Comparison of ENCODE assay signal across 32 cellular contexts in the genomic region with DNA sequence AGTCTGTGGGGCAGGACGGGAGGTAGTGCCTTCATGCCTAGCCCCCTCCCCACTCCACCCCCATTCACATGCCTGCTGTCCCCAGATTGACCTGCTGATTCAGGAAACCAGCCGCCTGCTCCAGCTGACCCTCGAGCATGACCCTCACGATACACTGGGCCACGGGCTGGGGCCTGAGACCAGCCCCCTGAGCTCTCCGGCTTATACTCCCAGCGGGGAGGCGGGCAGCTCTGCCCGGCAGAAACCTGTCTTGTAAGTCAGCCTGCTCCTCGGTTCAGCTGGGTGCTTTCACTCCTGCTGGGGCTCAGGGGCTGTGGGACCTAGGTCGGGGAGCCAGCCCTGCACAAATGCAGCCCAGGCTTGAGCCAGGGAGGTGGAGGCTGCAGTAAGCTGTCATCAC.
"Had no signal": no experiment of that assay in that cellular context is flagged by ENCODE, and none has a peak within 500 bp of the region (broad histone marks: within the 10 kb centered on the region; RNA-seq: fewer than 3 reads in every experiment).

No MANE protein-coding gene starts in this region.

- H3K9me3 Mint-ChIP-seq: activated B cell treated with CpG ODN at 0.5 μM for 24 hours; activated CD8-positive, alpha-beta T cell treated with anti-CD3 and anti-CD28 coated beads for 36 hours; activated T-cell treated with anti-CD3 and anti-CD28 coated beads, Interleukin-2, amount 50 U/mL, for 4 hours; activated T-helper 17 cell treated with anti-CD3 and anti-CD28 coated beads, Interleukin-2, amount 50 U/mL, for 72 hours; central memory CD8-positive, alpha-beta T cell; dendritic cell treated with granulocyte-macrophage colony-stimulating factor and Interleukin-4, amounts not matched to agents 40 ng/mL and 50 ng/mL, for 4 days; endodermal cell; T-helper 2 cell treated with Interferon-gamma antibody and Interleukin-4, amounts not matched to agents 5 μg/mL and 100 μg/mL, for 36 hours had no signal

- H3K4me1 ChIP-seq: esophagus muscularis mucosa had no signal

- DNase-seq: activated B cell treated with CpG ODN at 0.5 μM for 24 hours; activated CD4-positive, alpha-beta T cell treated with anti-CD3 and anti-CD28 coated beads for 48 hours; activated CD4-positive, alpha-beta T cell treated with anti-CD3 and anti-CD28 coated beads, Interleukin-2, amount 50 U/mL, for 1 hour; activated CD4-positive, alpha-beta T cell treated with anti-CD3 and anti-CD28 coated beads, Interleukin-2, amount 50 U/mL, for 48 hours; activated CD8-positive, alpha-beta memory T cell treated with anti-CD3 and anti-CD28 coated beads for 24 hours; activated CD8-positive, alpha-beta T cell treated with anti-CD3 and anti-CD28 coated beads for 36 hours; activated effector memory CD4-positive, alpha-beta T cell treated with Interleukin-2 at 50 U/mL for 16 hours; activated gamma-delta T cell treated with Interleukin-2 at 50 U/mL for 16 hours; activated naive CD4-positive, alpha-beta T cell treated with anti-CD3 and anti-CD28 coated beads, Interleukin-2, amount 50 U/mL, for 16 hours; activated naive CD4-positive, alpha-beta T cell treated with Interleukin-2 at 50 U/mL for 16 hours; activated T-cell treated with anti-CD3 and anti-CD28 coated beads, Interleukin-2, amount 50 U/mL, for 4 hours; amniotic stem cell; anterior cingulate cortex; brain microvascular endothelial cell; dorsolateral prefrontal cortex; effector memory CD4-positive, alpha-beta T cell; endodermal cell; foreskin keratinocyte; gastrocnemius medialis; glutamatergic neuron; T-helper 1 cell; T-helper 17 cell; T1000; WERI-Rb-1 had no signal

- H3K4me1 Mint-ChIP-seq: activated T-helper 17 cell treated with anti-CD3 and anti-CD28 coated beads, Interleukin-2, amount 50 U/mL, for 72 hours; central memory CD8-positive, alpha-beta T cell; endodermal cell; T-helper 17 cell had no signal

- ATAC-seq: activated CD4-positive, CD25-positive, alpha-beta regulatory T cell treated with anti-CD3 and anti-CD28 coated beads, Interleukin-2, amount 50 U/mL, for 24 hours; activated CD8-positive, alpha-beta T cell treated with anti-CD3 and anti-CD28 coated beads for 36 hours; activated T-cell treated with anti-CD3 and anti-CD28 coated beads, Interleukin-2, amount 50 U/mL, for 4 hours; activated T-helper 17 cell treated with anti-CD3 and anti-CD28 coated beads, Interleukin-2, amount 50 U/mL, for 72 hours; foreskin keratinocyte; gastrocnemius medialis; T-helper 17 cell had no signal

- H3K27me3 Mint-ChIP-seq: activated B cell treated with CpG ODN at 0.5 μM for 24 hours; activated CD8-positive, alpha-beta T cell treated with anti-CD3 and anti-CD28 coated beads for 36 hours; activated naive CD8-positive, alpha-beta T cell; activated T-helper 17 cell treated with anti-CD3 and anti-CD28 coated beads, Interleukin-2, amount 50 U/mL, for 72 hours; central memory CD8-positive, alpha-beta T cell; dendritic cell treated with granulocyte-macrophage colony-stimulating factor and Interleukin-4, amounts not matched to agents 40 ng/mL and 50 ng/mL, for 4 days; T-helper 17 cell had no signal

- H3K4me3 ChIP-seq: coronary artery, dorsolateral prefrontal cortex, esophagus muscularis mucosa, gastrocnemius medialis had no signal

- H3K4me3 Mint-ChIP-seq: activated B cell treated with CpG ODN at 0.5 μM for 24 hours; activated CD8-positive, alpha-beta T cell treated with anti-CD3 and anti-CD28 coated beads for 36 hours; activated naive CD8-positive, alpha-beta T cell; activated T-cell treated with anti-CD3 and anti-CD28 coated beads, Interleukin-2, amount 50 U/mL, for 4 hours; activated T-helper 17 cell treated with anti-CD3 and anti-CD28 coated beads, Interleukin-2, amount 50 U/mL, for 72 hours; central memory CD8-positive, alpha-beta T cell; dendritic cell treated with granulocyte-macrophage colony-stimulating factor and Interleukin-4, amounts not matched to agents 40 ng/mL and 50 ng/mL, for 4 days; endodermal cell; T-helper 17 cell; T-helper 2 cell treated with Interferon-gamma antibody and Interleukin-4, amounts not matched to agents 5 μg/mL and 100 μg/mL, for 36 hours had no signal

- H3K27ac Mint-ChIP-seq: activated B cell treated with CpG ODN at 0.5 μM for 24 hours; activated CD8-positive, alpha-beta T cell treated with anti-CD3 and anti-CD28 coated beads for 36 hours; activated naive CD8-positive, alpha-beta T cell; activated T-helper 17 cell treated with anti-CD3 and anti-CD28 coated beads, Interleukin-2, amount 50 U/mL, for 72 hours; dendritic cell treated with granulocyte-macrophage colony-stimulating factor and Interleukin-4, amounts not matched to agents 40 ng/mL and 50 ng/mL, for 4 days; endodermal cell; T-helper 17 cell; T-helper 2 cell treated with Interferon-gamma antibody and Interleukin-4, amounts not matched to agents 5 μg/mL and 100 μg/mL, for 36 hours had no signal

- H3K9me3 ChIP-seq: esophagus muscularis mucosa, gastrocnemius medialis had no signal

- H3K27ac ChIP-seq: brain microvascular endothelial cell, coronary artery, dorsolateral prefrontal cortex, esophagus muscularis mucosa, foreskin keratinocyte, gastrocnemius medialis, WERI-Rb-1 had no signal

- H3K27me3 ChIP-seq: brain microvascular endothelial cell, dorsolateral prefrontal cortex, esophagus muscularis mucosa, foreskin keratinocyte, gastrocnemius medialis had no signal
